In genomic region chr15:92804610-92804936, GRCh38 we compare ENCODE assay signal across 8 cellular contexts.
A peak's percentile ranks its signal among the peaks of the same experiment; 100 is the strongest.
DNase-seq lines count a peak whose midpoint lies in the region; ATAC-seq, FAIRE-seq and TF ChIP-seq lines count a peak whose summit lies in the region.
"Not testable (repeated sequence)": the region's sequence is repeated elsewhere in the genome, so short reads cannot be mapped to it uniquely, and the experiment has no call there.

No MANE protein-coding gene starts in this region.

- DNase-seq in HL-60 (ENCODE audit: low read depth in 1 of 2, low spot score in 1 of 2); T-helper 2 cell treated with Interferon-gamma antibody and Interleukin-4, amounts not matched to agents 5 μg/mL and 100 μg/mL, for 36 hours (ENCODE audit: low spot score); HepG2 (ENCODE audit: low spot score); stimulated activated naive CD8-positive, alpha-beta T cell treated with anti-CD3 and anti-CD28 coated beads, Interleukin-15, amount 100 ng/mL, for 72 hours; vagina (ENCODE audit: extremely low spot score in 2 of 2): not testable (repeated sequence)

- ATAC-seq in HepG2; stimulated activated naive CD8-positive, alpha-beta T cell treated with anti-CD3 and anti-CD28 coated beads, Interleukin-15, amount 100 ng/mL, for 72 hours: not testable (repeated sequence)

- H3K4me2 ChIP-seq in HepG2 (ENCODE audit: low read depth, low read length) = peak overlapping the region; percentile 54
- H3K4me2 ChIP-seq in parathyroid adenoma (ENCODE audit: low read length) = not testable (repeated sequence)

- TF ChIP-seq RAD21 in HepG2 (CRISPR knock-in tag; IDR thresholded peaks at IDR 0.05) = not testable (repeated sequence)

- not testable (repeated sequence) for H3K36me3 Mint-ChIP-seq in T-helper 2 cell treated with Interferon-gamma antibody and Interleukin-4, amounts not matched to agents 5 μg/mL and 100 μg/mL, for 36 hours (ENCODE audit: low read depth)

- BruUV-seq in HepG2 (replicated peaks; lab: Mats Ljungman, UMichigan) = TSS peak; percentile 38

- not testable (repeated sequence) for H3K36me3 ChIP-seq in duodenal mucosa (ENCODE audit: control insufficient read depth in 1 of 2, insufficient read depth in 2 of 2, low read length in 2 of 2); HepG2 (replicated peaks in 1 of 2; ENCODE audit: control insufficient read depth in 1 of 2, insufficient read depth in 2 of 2, low read length in 2 of 2); parathyroid adenoma (ENCODE audit: control insufficient read depth, insufficient read depth, low read length); vagina

- CTCF ChIA-PET in HepG2 (lab: Yijun Ruan, JAX; ENCODE audit: low intra/inter-chr PET ratio, low total read pairs) = not testable (repeated sequence)

- intact Hi-C loops in HepG2 (cut with micrococcal nuclease; ENCODE audit: unreplicated experiment) = loop anchor here (1.0 kb wide), 1 partner anchor 100 kb away; no protein-coding TSS in a partner anchor
- intact Hi-C loops in vagina (cut with DNase I) = not testable (repeated sequence)

- H4K20me1 ChIP-seq in HepG2 (ENCODE audit: insufficient read depth, low read length) = not testable (repeated sequence)

- peaks cover 12 to 16% of the 10 kb centered on the region in 2 donors for H3K4me1 ChIP-seq in duodenal mucosa (ENCODE audit: control insufficient read depth in 1 of 2, insufficient read depth in 2 of 2, low read length in 2 of 2)
- H3K4me1 ChIP-seq in HepG2 (ENCODE audit: insufficient read depth, low read length) = peaks cover 63% of the 10 kb centered on the region
- H3K4me1 ChIP-seq in parathyroid adenoma = not testable (repeated sequence)
- H3K4me1 ChIP-seq in vagina = peaks cover 44% of the 10 kb centered on the region

- H3K79me2 ChIP-seq in HepG2 (ENCODE audit: insufficient read depth, low read length) = peaks cover 25% of the 10 kb centered on the region
- H3K79me2 ChIP-seq in parathyroid adenoma = not testable (repeated sequence)

- in situ Hi-C loops in HepG2 (cut with HindIII; ENCODE audit: extremely low pct_ligation_motif_present, low pct_unique_long_range_greater_than_20kb) = not testable (repeated sequence)

- H3K4me1 Mint-ChIP-seq in T-helper 2 cell treated with Interferon-gamma antibody and Interleukin-4, amounts not matched to agents 5 μg/mL and 100 μg/mL, for 36 hours (ENCODE audit: low read depth) = peaks cover 31% of the 10 kb centered on the region
- peaks cover 31% of the 10 kb centered on the region for H3K4me1 Mint-ChIP-seq in stimulated activated naive CD8-positive, alpha-beta T cell treated with anti-CD3 and anti-CD28 coated beads, Interleukin-15, amount 100 ng/mL, for 72 hours

- H3K9me3 Mint-ChIP-seq in T-helper 2 cell treated with Interferon-gamma antibody and Interleukin-4, amounts not matched to agents 5 μg/mL and 100 μg/mL, for 36 hours; stimulated activated naive CD8-positive, alpha-beta T cell treated with anti-CD3 and anti-CD28 coated beads, Interleukin-15, amount 100 ng/mL, for 72 hours: not testable (repeated sequence)

- FAIRE-seq in HepG2 (lab: Jason Lieb, UNC) = not testable (repeated sequence)

- not testable (repeated sequence) for H3K4me3 Mint-ChIP-seq in T-helper 2 cell treated with Interferon-gamma antibody and Interleukin-4, amounts not matched to agents 5 μg/mL and 100 μg/mL, for 36 hours; stimulated activated naive CD8-positive, alpha-beta T cell treated with anti-CD3 and anti-CD28 coated beads, Interleukin-15, amount 100 ng/mL, for 72 hours

- H2AFZ ChIP-seq in HepG2 (ENCODE audit: low read length); parathyroid adenoma: not testable (repeated sequence)

- not testable (repeated sequence) for TF ChIP-seq EP300 in HepG2 (IDR thresholded peaks at IDR 0.05; ENCODE audit: low read depth in 2 of 2, low read length in 2 of 2); HepG2 (CRISPR knock-in tag; IDR thresholded peaks at IDR 0.05; ENCODE audit: borderline replicate concordance)

- not testable (repeated sequence) for H3K9me3 ChIP-seq in duodenal mucosa (ENCODE audit: control insufficient read depth in 1 of 2, low read length in 2 of 2); HepG2 (ENCODE audit: low read length); parathyroid adenoma (ENCODE audit: control insufficient read depth, low read length); vagina

- H3K9ac ChIP-seq in duodenal mucosa (ENCODE audit: low read depth in 1 of 2, low read length in 2 of 2); parathyroid adenoma: not testable (repeated sequence)
- H3K9ac ChIP-seq in HepG2 (ENCODE audit: insufficient read depth, low read depth, low read length) = peak overlapping the region; percentile 70

- TF ChIP-seq POLR2A in HepG2 (IDR thresholded peaks at IDR 0.05; ENCODE audit: insufficient read depth in 1 of 2, low read depth in 2 of 2, low read length in 2 of 2); vagina (IDR thresholded peaks at IDR 0.05): not testable (repeated sequence)

- not testable (repeated sequence) for H3K4me3 ChIP-seq in HL-60 (replicated peaks; ENCODE audit: insufficient read depth, low read length); duodenal mucosa (ENCODE audit: low read depth in 1 of 2, low read length in 2 of 2); parathyroid adenoma (ENCODE audit: low read depth, low read length); vagina
- H3K4me3 ChIP-seq in HepG2 (replicated peaks in 1 of 3; ENCODE audit: insufficient read depth in 1 of 3, low read depth in 2 of 3, low read length in 3 of 3) = peak overlapping the region in 1 of 3 experiments; percentile 18; a peak in 2 of 6 replicates

- H3K27ac ChIP-seq in HL-60 (replicated peaks) = peak overlapping the region; percentile 73
- H3K27ac ChIP-seq in angular gyrus (ENCODE audit: low read depth, low read length) = peak overlapping the region; percentile 67
- H3K27ac ChIP-seq in duodenal mucosa (ENCODE audit: low read depth, low read length) = peak overlapping the region; percentile 53
- peak overlapping the region; percentile 90 for H3K27ac ChIP-seq in HepG2 (ENCODE audit: extremely low read length, insufficient read depth, low read length)
- peak overlapping the region; percentile 19 for H3K27ac ChIP-seq in parathyroid adenoma
- H3K27ac ChIP-seq in vagina = peak overlapping the region; percentile 87

- H3K27me3 ChIP-seq in HL-60 (ENCODE audit: insufficient read depth, poor library complexity, severe bottlenecking); duodenal mucosa (ENCODE audit: control insufficient read depth in 1 of 2, insufficient read depth in 2 of 2, low read length in 2 of 2); HepG2 (ENCODE audit: control insufficient read depth in 1 of 2, insufficient read depth in 2 of 2, low read length in 2 of 2); parathyroid adenoma (ENCODE audit: control insufficient read depth, insufficient read depth, low read length); vagina: not testable (repeated sequence)

- not testable (repeated sequence) for H3K27me3 Mint-ChIP-seq in T-helper 2 cell treated with Interferon-gamma antibody and Interleukin-4, amounts not matched to agents 5 μg/mL and 100 μg/mL, for 36 hours (ENCODE audit: low read depth); stimulated activated naive CD8-positive, alpha-beta T cell treated with anti-CD3 and anti-CD28 coated beads, Interleukin-15, amount 100 ng/mL, for 72 hours

- TF ChIP-seq CTCF in HL-60 (IDR thresholded peaks at IDR 0.05; ENCODE audit: insufficient read depth, low read length); HepG2 (CRISPR knock-in tag; IDR thresholded peaks at IDR 0.05); parathyroid adenoma (IDR thresholded peaks at IDR 0.05); vagina (IDR thresholded peaks at IDR 0.05): not testable (repeated sequence)

- WGBS in HepG2 (ENCODE audit: low lambda C conversion rate) = 54% methylated on average over 5 of the region's 5 CpGs

- peak overlapping the region; percentile 80 for H3K27ac Mint-ChIP-seq in T-helper 2 cell treated with Interferon-gamma antibody and Interleukin-4, amounts not matched to agents 5 μg/mL and 100 μg/mL, for 36 hours
- H3K27ac Mint-ChIP-seq in stimulated activated naive CD8-positive, alpha-beta T cell treated with anti-CD3 and anti-CD28 coated beads, Interleukin-15, amount 100 ng/mL, for 72 hours = peak overlapping the region; percentile 82 to 90

- POLR2A ChIA-PET in HepG2 (lab: Yijun Ruan, JAX) = interaction anchor here (0.7 to 3.7 kb wide), 17 partner anchors 9 to 145 kb away, joined by 3 to 41 read pairs (median 7); partner anchors contain the start of gene CHD2

TF ChIP-seq in HepG2, 621 proteins besides CTCF, POLR2A, EP300 and RAD21:
- TF ChIP-seq ZNF501 (CRISPR knock-in tag; IDR thresholded peaks at IDR 0.05) = 0 out of 2 replicates have a peak, but pooled peaks have one; percentile 39

Comparison
In these comparisons a context has a peak if more than half of its experiments do, and no peak if none do; other contexts are left out.
1. H3K27ac ChIP-seq: peak in every context shown above with its lines; median percentile 90 in HepG2; 87 in vagina; 73 in HL-60; 67 in angular gyrus; 53 in duodenal mucosa; 19 in parathyroid adenoma.